ENCODE assay signal across 1 cellular context in the genomic region with DNA sequence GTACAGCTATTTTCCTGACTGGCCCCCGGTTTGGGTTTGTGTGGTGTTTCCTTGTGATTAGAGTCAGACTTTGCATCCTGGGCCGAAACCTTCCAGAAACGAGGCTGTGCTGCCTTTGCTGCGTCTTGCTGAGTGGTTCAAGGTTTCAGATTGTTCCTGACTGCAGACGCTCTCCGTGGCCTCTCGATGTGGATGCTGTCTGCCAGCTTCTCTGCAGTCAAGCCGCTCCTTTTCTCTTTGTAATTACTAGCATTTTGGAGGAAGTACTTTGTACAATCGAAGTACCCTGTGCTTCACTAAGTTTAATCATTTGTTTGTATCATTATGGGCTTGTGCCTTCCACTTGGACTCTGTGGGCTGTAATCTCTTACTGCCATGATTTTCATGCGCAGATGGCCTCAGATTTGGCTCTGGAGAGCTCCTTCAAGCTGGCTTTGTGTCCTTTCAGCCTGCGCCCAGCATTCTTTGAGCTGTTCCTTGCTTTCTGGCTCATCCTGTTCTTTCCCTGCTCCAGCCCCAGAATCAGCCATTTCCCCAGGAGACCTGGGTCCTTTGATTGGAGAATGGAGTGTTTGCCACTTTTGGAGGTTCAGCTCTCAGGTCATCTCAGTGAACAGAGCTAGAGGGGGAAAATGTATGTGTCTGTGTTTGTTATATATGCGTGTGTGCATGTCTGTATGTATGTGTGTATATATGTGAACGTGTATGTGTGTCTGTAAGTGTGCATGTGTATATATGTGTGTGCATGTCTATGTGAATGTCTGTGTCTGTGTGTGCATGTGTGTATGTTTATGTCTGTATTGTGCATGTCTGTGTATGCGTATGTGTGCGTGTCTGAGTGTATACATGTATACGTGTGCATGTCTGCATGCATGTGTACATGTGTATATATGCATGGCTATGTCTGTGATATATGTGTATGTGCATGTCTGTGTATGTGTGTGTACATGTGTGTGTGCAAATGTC.
TF ChIP-seq lines count a peak whose summit lies in the region.

No MANE protein-coding gene starts in this region.

TF ChIP-seq in K562, 482 proteins besides CTCF, POLR2A, EP300 and RAD21:
- TF ChIP-seq ZNF764 (CRISPR knock-in tag; IDR thresholded peaks at IDR 0.05; ENCODE audit: low read depth): no peak
- TF ChIP-seq ZNF197 (CRISPR knock-in tag; IDR thresholded peaks at IDR 0.05; ENCODE audit: low read depth): no peak
- TF ChIP-seq ZC3H4 (CRISPR knock-in tag; IDR thresholded peaks at IDR 0.05; ENCODE audit: borderline replicate concordance): no peak
- peak in 1 of 2 experiments; percentile 31; a peak in 1 of 4 replicates for TF ChIP-seq KDM1A (IDR thresholded peaks at IDR 0.05)
- TF ChIP-seq ZNF282 (CRISPR knock-in tag; IDR thresholded peaks at IDR 0.05): no peak
- no peak for TF ChIP-seq NCOA6 (IDR thresholded peaks at IDR 0.05)
- TF ChIP-seq, protein P1, sequence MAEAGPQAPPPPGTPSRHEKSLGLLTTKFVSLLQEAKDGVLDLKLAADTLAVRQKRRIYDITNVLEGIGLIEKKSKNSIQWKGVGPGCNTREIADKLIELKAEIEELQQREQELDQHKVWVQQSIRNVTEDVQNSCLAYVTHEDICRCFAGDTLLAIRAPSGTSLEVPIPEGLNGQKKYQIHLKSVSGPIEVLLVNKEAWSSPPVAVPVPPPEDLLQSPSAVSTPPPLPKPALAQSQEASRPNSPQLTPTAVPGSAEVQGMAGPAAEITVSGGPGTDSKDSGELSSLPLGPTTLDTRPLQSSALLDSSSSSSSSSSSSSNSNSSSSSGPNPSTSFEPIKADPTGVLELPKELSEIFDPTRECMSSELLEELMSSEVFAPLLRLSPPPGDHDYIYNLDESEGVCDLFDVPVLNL (CRISPR knock-in tag; IDR thresholded peaks at IDR 0.05; ENCODE audit: low read depth): no peak
